26 cellular contexts compared by ENCODE assay signal in the genomic region with DNA sequence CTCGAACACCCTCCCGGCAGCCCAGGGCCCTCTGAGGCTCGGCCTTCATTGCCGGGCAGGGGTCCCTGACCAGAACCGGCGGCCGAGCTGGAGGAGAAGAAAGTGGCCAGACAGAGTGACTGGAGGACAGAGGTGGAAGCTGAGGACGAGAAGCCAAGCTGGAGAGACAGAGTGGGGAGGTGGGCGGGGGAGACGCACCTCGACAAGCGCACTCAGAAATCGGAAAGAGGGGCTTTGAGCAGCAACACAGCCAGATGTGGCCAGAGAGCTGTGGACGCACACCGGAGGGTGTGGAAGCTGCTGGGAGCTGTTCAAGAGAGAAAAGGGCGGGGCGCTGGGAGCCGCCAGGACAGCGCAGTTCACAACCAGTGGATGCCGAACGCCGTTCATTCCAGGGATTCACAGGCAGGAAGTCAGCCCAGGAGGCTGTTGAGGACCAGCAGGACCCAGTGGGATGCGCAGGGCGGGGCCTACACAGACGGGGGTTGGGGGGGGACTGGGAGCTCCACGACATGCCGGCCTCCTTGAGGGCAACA. TPM values are rescaled to one million over a fixed set of nuclear protein-coding genes. Genes with fewer than 3 reads are reported as not detected.
A peak's percentile ranks its signal among the peaks of the same experiment; 100 is the strongest.
DNase-seq lines count a peak whose midpoint lies in the region; ATAC-seq, FAIRE-seq and TF ChIP-seq lines count a peak whose summit lies in the region.
"Had no signal": no experiment of that assay in that cellular context is flagged by ENCODE, and none has a peak within 500 bp of the region (broad histone marks: within the 10 kb centered on the region; RNA-seq: fewer than 3 reads in every experiment).

No MANE protein-coding gene starts in this region.

- H3K4me1 ChIP-seq in GM23338 (ENCODE audit: insufficient read depth), result no peaks in the 10 kb centered on the region
- H3K4me1 ChIP-seq in K562 (replicated peaks in 1 of 2; ENCODE audit: control insufficient read depth in 2 of 2, insufficient read depth in 2 of 2, low read length in 2 of 2), result peaks cover 8 to 32% of the 10 kb centered on the region in 2 experiments; a peak in 4 of 5 replicates
- H3K4me1 ChIP-seq in neural progenitor cell, result no peaks in the 10 kb centered on the region
- peaks cover 20 to 38% of the 10 kb centered on the region in 2 donors for H3K4me1 ChIP-seq in thyroid gland

- H3K4me1 Mint-ChIP-seq in GM23338 (no peaks in the 10 kb centered on the region), neural progenitor cell (peaks cover 3% of the 10 kb centered on the region)
- H3K4me1 Mint-ChIP-seq: stimulated activated naive B cell treated with anti-CD40 and anti-IgM and Interleukin-4, amounts not matched to agents 10 μg/mL and 1 μg/mL and 100 μg/mL, for 72 hours had no signal

- H3K27ac Mint-ChIP-seq in GM23338 (no peak overlapping the region), neural progenitor cell (no peak overlapping the region)
- H3K27ac Mint-ChIP-seq: stimulated activated naive B cell treated with anti-CD40 and anti-IgM and Interleukin-4, amounts not matched to agents 10 μg/mL and 1 μg/mL and 100 μg/mL, for 72 hours had no signal

- TF ChIP-seq CTCF in GM23338 (conservative IDR thresholded peaks at IDR 0.05; ENCODE audit: low read depth in 2 of 2) (no peak), K562 (IDR thresholded peaks at IDR 0.05 in 2 of 3, conservative IDR thresholded peaks at IDR 0.05 in 1 of 3; ENCODE audit: insufficient read depth in 2 of 3, low read depth in 1 of 3, low read length in 3 of 3) (no peak), neural progenitor cell (IDR thresholded peaks at IDR 0.05) (no peak), thyroid gland (IDR thresholded peaks at IDR 0.05) (no peak)

- no peak overlapping the region for H2AFZ ChIP-seq in GM23338
- H2AFZ ChIP-seq in K562 (ENCODE audit: low read depth, low read length), result no peak overlapping the region
- H2AFZ ChIP-seq in neural progenitor cell (replicated peaks), result no peak overlapping the region

- 89% methylated on average over 12 of the region's 27 CpGs for WGBS in K562 (ENCODE audit: insufficient coverage, low coverage, missing lambda C conversion rate)
- WGBS in thyroid gland, 2 donors, result 92% methylated on average over 27 of the region's 27 CpGs

- H3K9ac ChIP-seq in K562 (ENCODE audit: insufficient read depth in 1 of 2, low read depth in 2 of 2, low read length in 2 of 2) (peak overlapping the region in 1 of 2 experiments; percentile 17; a peak in 1 of 4 replicates), neural progenitor cell (no peak overlapping the region)

- no peak for TF ChIP-seq EP300 in K562 (IDR thresholded peaks at IDR 0.05; ENCODE audit: low read length)

- no peaks in the 10 kb centered on the region; the same call in 2 of the 3 replicates for H3K36me3 Mint-ChIP-seq in GM23338 (ENCODE audit: low read depth)
- H3K36me3 Mint-ChIP-seq in neural progenitor cell, result peaks cover 7% of the 10 kb centered on the region

- no peaks in the 10 kb centered on the region for H3K9me1 ChIP-seq in K562 (ENCODE audit: control insufficient read depth, insufficient read depth, low read length)

- H3K36me3 ChIP-seq in GM23338 (ENCODE audit: insufficient read depth), result no peaks in the 10 kb centered on the region
- H3K36me3 ChIP-seq in K562 (ENCODE audit: control insufficient read depth, insufficient read depth, low read length), result peaks cover 11% of the 10 kb centered on the region; the same call in 2 of the 3 replicates
- no peaks in the 10 kb centered on the region for H3K36me3 ChIP-seq in neural progenitor cell
- no peaks in the 10 kb centered on the region for H3K36me3 ChIP-seq in thyroid gland

- intact Hi-C loops in K562 (cut with micrococcal nuclease) (no loop called here), thyroid gland (cut with DNase I) (no loop called here)

- H3K9me3 Mint-ChIP-seq in GM23338 (no peaks in the 10 kb centered on the region), neural progenitor cell (no peaks in the 10 kb centered on the region)
- H3K9me3 Mint-ChIP-seq: stimulated activated naive B cell treated with anti-CD40 and anti-IgM and Interleukin-4, amounts not matched to agents 10 μg/mL and 1 μg/mL and 100 μg/mL, for 72 hours had no signal

- in situ Hi-C loops in K562 (cut with MboI), result no loop called here

- H3K9me3 ChIP-seq in K562 (replicated peaks; ENCODE audit: control insufficient read depth, insufficient read depth, low read depth, low read length) (no peaks in the 10 kb centered on the region), neural progenitor cell (ENCODE audit: low read depth) (no peaks in the 10 kb centered on the region), thyroid gland (no peaks in the 10 kb centered on the region)
- H3K9me3 ChIP-seq: esophagus squamous epithelium, gastrocnemius medialis, thoracic aorta had no signal

- TF ChIP-seq RAD21 in K562 (CRISPR knock-in tag; conservative IDR thresholded peaks at IDR 0.05 in 1 of 2, IDR thresholded peaks at IDR 0.05 in 1 of 2), result no peak

- DNase-seq in A172 (ENCODE audit: low spot score), result peak; percentile 57
- peak; percentile 34 for DNase-seq in GM23338 (ENCODE audit: low spot score)
- DNase-seq in K562 (ENCODE audit: extremely low read depth in 1 of 4, low spot score in 3 of 4), result no peak
- DNase-seq in neural progenitor cell (ENCODE audit: low spot score), result peak; percentile 43
- no peak for DNase-seq in thyroid gland
- no peak for DNase-seq in NCI-H446 treated with DMSO at 0.1 percent for 48 hours (lab: John Stamatoyannopoulos, UW)
- DNase-seq: activated CD4-positive, CD25-positive, alpha-beta regulatory T cell treated with anti-CD3 and anti-CD28 coated beads, Interleukin-2, amount 50 U/mL, for 72 hours; anterior cingulate cortex; esophagus squamous epithelium; gastrocnemius medialis; HCEC 1CT; mammary epithelial cell; NCI-H1092 treated with DMSO at 0.1 percent for 48 hours; NCI-H2081; NCI-H446; PC-3; stimulated activated CD4-positive, alpha-beta T cell treated with anti-CD3 and anti-CD28 coated beads, Interleukin-4, amount 100 ng/mL, for 24 hours; stimulated activated naive B cell treated with anti-CD40 and anti-IgM and Interleukin-4, amounts not matched to agents 10 μg/mL and 1 μg/mL and 100 μg/mL, for 72 hours had no signal

- H3K27me3 ChIP-seq in GM23338 (ENCODE audit: insufficient read depth), result no peaks in the 10 kb centered on the region
- no peaks in the 10 kb centered on the region for H3K27me3 ChIP-seq in K562 (ENCODE audit: control insufficient read depth in 2 of 2, insufficient read depth in 2 of 2, low read length in 2 of 2)
- no peaks in the 10 kb centered on the region for H3K27me3 ChIP-seq in neural progenitor cell
- no peaks in the 10 kb centered on the region for H3K27me3 ChIP-seq in thyroid gland
- H3K27me3 ChIP-seq: esophagus squamous epithelium, gastrocnemius medialis had no signal

- H3F3A ChIP-seq in GM23338 (replicated peaks; ENCODE audit: low read depth) (no peaks in the 10 kb centered on the region), neural progenitor cell (ENCODE audit: low read depth) (no peaks in the 10 kb centered on the region)

- CTCF ChIA-PET in K562 (lab: Yijun Ruan, JAX; ENCODE audit: low intra/inter-chr PET ratio), result no interaction called here

- ATAC-seq in GM23338 (peak; percentile 68), K562 (no peak), HG03175 (IDR thresholded peaks at IDR 0.05; ENCODE audit: unreplicated experiment) (no peak)
- ATAC-seq: gastrocnemius medialis; PC-3; stimulated activated naive B cell treated with anti-CD40 and anti-IgM and Interleukin-4, amounts not matched to agents 10 μg/mL and 1 μg/mL and 100 μg/mL, for 72 hours had no signal

- H3K4me3 ChIP-seq in GM23338, result no peak overlapping the region
- no peak overlapping the region for H3K4me3 ChIP-seq in K562
- H3K4me3 ChIP-seq in neural progenitor cell, result no peak overlapping the region
- no peak overlapping the region for H3K4me3 ChIP-seq in thyroid gland (replicated peaks in 1 of 3)
- H3K4me3 ChIP-seq: esophagus squamous epithelium, gastrocnemius medialis, thoracic aorta had no signal

- no peaks in the 10 kb centered on the region for H4K20me1 ChIP-seq in GM23338 (replicated peaks; ENCODE audit: insufficient read depth)
- no peaks in the 10 kb centered on the region for H4K20me1 ChIP-seq in K562 (replicated peaks; ENCODE audit: control insufficient read depth, insufficient read depth, low read length)
- no peaks in the 10 kb centered on the region for H4K20me1 ChIP-seq in neural progenitor cell (ENCODE audit: low read depth)

- H3K79me2 ChIP-seq in GM23338 (replicated peaks; ENCODE audit: insufficient read depth), result no peaks in the 10 kb centered on the region
- peaks cover 9% of the 10 kb centered on the region for H3K79me2 ChIP-seq in K562 (ENCODE audit: control insufficient read depth, insufficient read depth, low read length)
- H3K79me2 ChIP-seq in neural progenitor cell (ENCODE audit: low read depth), result no peaks in the 10 kb centered on the region

- no peaks in the 10 kb centered on the region for H3K9me2 ChIP-seq in GM23338 (ENCODE audit: insufficient read depth)

- H3K27ac ChIP-seq in GM23338 (ENCODE audit: low read depth) (no peak overlapping the region), K562 (ENCODE audit: extremely low read depth, low read depth, low read length) (no peak overlapping the region), neural progenitor cell (no peak overlapping the region), thyroid gland (no peak overlapping the region)
- H3K27ac ChIP-seq: C4-2B, esophagus squamous epithelium, gastrocnemius medialis, HL-60, thoracic aorta had no signal

- no peak for FAIRE-seq in K562 (lab: Jason Lieb, UNC)
- FAIRE-seq: GM12891, keratinocyte, TTC549 had no signal

- H3K4me3 Mint-ChIP-seq in GM23338, result no peak overlapping the region
- no peak overlapping the region for H3K4me3 Mint-ChIP-seq in neural progenitor cell
- H3K4me3 Mint-ChIP-seq: stimulated activated naive B cell treated with anti-CD40 and anti-IgM and Interleukin-4, amounts not matched to agents 10 μg/mL and 1 μg/mL and 100 μg/mL, for 72 hours had no signal

- TF ChIP-seq POLR2A in K562 (conservative IDR thresholded peaks at IDR 0.05), result no peak
- TF ChIP-seq POLR2A in thyroid gland (IDR thresholded peaks at IDR 0.05), result no peak

- no peak overlapping the region for H3K4me2 ChIP-seq in GM23338
- H3K4me2 ChIP-seq in K562 (ENCODE audit: insufficient read depth, low read length), result no peak overlapping the region
- no peak overlapping the region for H3K4me2 ChIP-seq in neural progenitor cell

- no TSS peak for BruUV-seq in K562 (replicated peaks; lab: Mats Ljungman, UMichigan)

- POLR2A ChIA-PET in K562 (lab: Yijun Ruan, JAX), result no interaction called here

- H3K27me3 Mint-ChIP-seq in GM23338 (ENCODE audit: insufficient read depth, low read depth, poor library complexity), result peaks cover 2% of the 10 kb centered on the region
- H3K27me3 Mint-ChIP-seq in neural progenitor cell (ENCODE audit: insufficient read depth, low read depth), result no peaks in the 10 kb centered on the region
- H3K27me3 Mint-ChIP-seq: stimulated activated naive B cell treated with anti-CD40 and anti-IgM and Interleukin-4, amounts not matched to agents 10 μg/mL and 1 μg/mL and 100 μg/mL, for 72 hours had no signal

RNA-seq across cellular contexts. Expression of gene C13orf46, which starts 28.2 kb away (rescaled TPM):
- 0.02 and 0.12 TPM in 2 replicates for total RNA-seq in A172 (2014; rRNA removed; shearing (Covaris generic))
- total RNA-seq in GM23338 (2014; rRNA removed; shearing (Covaris generic)), result 1.5 TPM in 1 of 2 replicates, not detected in the other
- polyA plus RNA-seq in GM23338 (2016; fragmentation: Nextera tagmentation; extraction: Ambion mirVana) (0.12 and 0.44 TPM in 2 replicates), K562 (2011; rRNA removed) (not detected in 2 replicates), K562 (2014; fragmentation: Illumina TruSeq; extraction: Trizol) (0.06 and 0.10 TPM in 2 replicates), K562 (2014; fragmentation: Nextera tagmentation; extraction: Ambion mirVana) (not detected), K562 (2014; rRNA removed) (0.05 TPM in 2 replicates)
- 0.26 and 0.49 TPM in 2 replicates for total RNA-seq in K562 (2011; cell fraction: chromatin; rRNA removed; ENCODE audit: low replicate concordance)
- 0.13 and 0.33 TPM in 2 replicates for total RNA-seq in K562 (2011; cell fraction: nucleolus; rRNA removed)
- 0.22 and 0.23 TPM in 2 replicates for total RNA-seq in K562 (2011; cell fraction: nucleoplasm; rRNA removed)
- total RNA-seq in K562 (2014; rRNA removed) (0.05 TPM in 1 of 2 replicates, not detected in the other), K562 (2014; rRNA removed; fragmentation: Illumina TruSeq; extraction: Trizol) (not detected in 2 replicates), K562 (2015; rRNA removed; fragmentation: Illumina TruSeq; extraction: Trizol) (0.04 TPM in 1 of 2 replicates, not detected in the other), K562 (2021) (0.13 and 0.24 TPM in 2 replicates), neural progenitor cell (ENCODE audit: low replicate concordance) (not detected in 2 replicates), thyroid gland (1 to 10 TPM in 3 of 4 donors, under 1 TPM in 1; 0.67 to 9.4 (median 4.3) TPM)
- polyA plus RNA-seq in K562 (2011; cell fraction: cytosol; rRNA removed), result 0.03 and 0.06 TPM in 2 replicates
- 0.11 TPM in 2 replicates for polyA plus RNA-seq in K562 (2011; cell fraction: nucleus; rRNA removed)
- 0.13 and 0.36 TPM in 2 replicates for polyA plus RNA-seq in K562 (2012)
- not detected in 2 replicates for polyA minus RNA-seq in K562 (2011; rRNA and poly(A)+ RNA removed)
- polyA minus RNA-seq in K562 (2011; cell fraction: cytosol; rRNA and poly(A)+ RNA removed), result not detected in 2 replicates
- polyA minus RNA-seq in K562 (2011; cell fraction: nucleus; rRNA and poly(A)+ RNA removed), result 0.11 TPM in 1 of 2 replicates, not detected in the other
- total RNA-seq: Daoy, esophagus squamous epithelium had no signal
- polyA plus RNA-seq: keratinocyte had no signal

Comparison
In these comparisons a context has a peak if more than half of its experiments do, and no peak if none do; other contexts are left out.
1. DNase-seq: peak in A172 (single experiment), GM23338 (single experiment) and neural progenitor cell (single experiment); none in K562 (0 of 4), thyroid gland (0 of 2) and NCI-H446 treated with DMSO at 0.1 percent for 48 hours (single experiment).